6 cellular contexts compared by ENCODE assay signal in genomic region chr17:38747385-38748328, GRCh38. TPM values are rescaled to one million over a fixed set of nuclear protein-coding genes. Genes with fewer than 3 reads are reported as not detected.
DNase-seq lines count a peak whose midpoint lies in the region; ATAC-seq and TF ChIP-seq lines count a peak whose summit lies in the region.

No MANE protein-coding gene starts in this region.

- DNase-seq in ELR (ENCODE audit: low read depth) (peak; percentile 42), right atrium auricular region (ENCODE audit: low spot score) (no peak), upper lobe of right lung (peak; percentile 82), EL (no peak)

- H3K9me3 ChIP-seq in right atrium auricular region (no peaks in the 10 kb centered on the region), upper lobe of right lung (no peaks in the 10 kb centered on the region)

- no peaks in the 10 kb centered on the region for H3K27me3 ChIP-seq in right atrium auricular region
- no peaks in the 10 kb centered on the region for H3K27me3 ChIP-seq in upper lobe of right lung

- peaks cover 0 to 67% of the 10 kb centered on the region in 2 donors for H3K4me1 ChIP-seq in right atrium auricular region
- peaks cover 49% of the 10 kb centered on the region for H3K4me1 ChIP-seq in upper lobe of right lung

- ATAC-seq in upper lobe of right lung (no peak), HG02884 (IDR thresholded peaks at IDR 0.05; ENCODE audit: unreplicated experiment) (no peak)

- H3K27ac ChIP-seq in right atrium auricular region (peak overlapping the region; percentile 91 to 96), upper lobe of right lung (peak overlapping the region; percentile 78)

- H3K4me3 ChIP-seq in right atrium auricular region (peak overlapping the region; percentile 80 to 95), upper lobe of right lung (peak overlapping the region; percentile 96)

- intact Hi-C loops in upper lobe of right lung (cut with DNase I) = no loop called here

- TF ChIP-seq CTCF in right atrium auricular region (IDR thresholded peaks at IDR 0.05) (peak in 1 of 2 donors; percentile 59), upper lobe of right lung (IDR thresholded peaks at IDR 0.05) (no peak)

- no peaks in the 10 kb centered on the region for H3K36me3 ChIP-seq in right atrium auricular region
- no peaks in the 10 kb centered on the region for H3K36me3 ChIP-seq in upper lobe of right lung

TF ChIP-seq in PFSK-1, 5 proteins besides CTCF, POLR2A, EP300 and RAD21:
- TF ChIP-seq TAF1 (IDR thresholded peaks at IDR 0.05; ENCODE audit: borderline replicate concordance, insufficient read depth, low read length) (0 out of 2 replicates have a peak, but pooled peaks have one; percentile 19), FOXP2 (optimal IDR thresholded peaks at IDR 0.05; ENCODE audit: borderline replicate concordance, extremely low read depth, extremely low read length, insufficient read depth) (no peak)

RNA-seq across cellular contexts. Expression of gene PCGF2, which starts 0.5 kb away (rescaled TPM):
- 145 TPM for polyA plus RNA-seq in PFSK-1 (2012; ENCODE audit: insufficient read length, low read depth)
- total RNA-seq in right atrium auricular region = 10 to 100 TPM in 1 of 2 donors, 1 to 10 TPM in 1; 5.9 to 12.1 TPM
- 59.1 TPM for total RNA-seq in upper lobe of right lung

RNA-seq across cellular contexts. Expression of gene PSMB3, which starts 4.9 kb away (rescaled TPM):
- 327 TPM for polyA plus RNA-seq in PFSK-1 (2012; ENCODE audit: insufficient read length, low read depth)
- total RNA-seq in right atrium auricular region (100 to 1,000 TPM; 185 to 200 TPM), upper lobe of right lung (127 TPM)

RNA-seq across cellular contexts. Expression of gene CISD3, which starts 17.5 kb away (rescaled TPM):
- 59.7 TPM for polyA plus RNA-seq in PFSK-1 (2012; ENCODE audit: insufficient read length, low read depth)
- total RNA-seq in right atrium auricular region = 10 to 100 TPM; 17.2 to 20.0 TPM
- total RNA-seq in upper lobe of right lung = 29.7 TPM

RNA-seq across cellular contexts. Expression of gene MLLT6, which starts 42.6 kb away (rescaled TPM):
- polyA plus RNA-seq in PFSK-1 (2012; ENCODE audit: insufficient read length, low read depth) = 44.6 TPM
- total RNA-seq in right atrium auricular region (10 to 100 TPM; 38.6 to 71.6 TPM), upper lobe of right lung (133 TPM)

RNA-seq across cellular contexts. Expression of gene PIP4K2B, which starts 51.7 kb away (rescaled TPM):
- 75.8 TPM for polyA plus RNA-seq in PFSK-1 (2012; ENCODE audit: insufficient read length, low read depth)
- total RNA-seq in right atrium auricular region (10 to 100 TPM; 45.9 to 47.7 TPM), upper lobe of right lung (50.5 TPM)

Comparison
In these comparisons a context has a peak if more than half of its experiments do, and no peak if none do; other contexts are left out.
1. DNase-seq: peak in ELR (single experiment) and upper lobe of right lung (single experiment); none in right atrium auricular region (single experiment) and EL (single experiment).